In the genomic region with DNA sequence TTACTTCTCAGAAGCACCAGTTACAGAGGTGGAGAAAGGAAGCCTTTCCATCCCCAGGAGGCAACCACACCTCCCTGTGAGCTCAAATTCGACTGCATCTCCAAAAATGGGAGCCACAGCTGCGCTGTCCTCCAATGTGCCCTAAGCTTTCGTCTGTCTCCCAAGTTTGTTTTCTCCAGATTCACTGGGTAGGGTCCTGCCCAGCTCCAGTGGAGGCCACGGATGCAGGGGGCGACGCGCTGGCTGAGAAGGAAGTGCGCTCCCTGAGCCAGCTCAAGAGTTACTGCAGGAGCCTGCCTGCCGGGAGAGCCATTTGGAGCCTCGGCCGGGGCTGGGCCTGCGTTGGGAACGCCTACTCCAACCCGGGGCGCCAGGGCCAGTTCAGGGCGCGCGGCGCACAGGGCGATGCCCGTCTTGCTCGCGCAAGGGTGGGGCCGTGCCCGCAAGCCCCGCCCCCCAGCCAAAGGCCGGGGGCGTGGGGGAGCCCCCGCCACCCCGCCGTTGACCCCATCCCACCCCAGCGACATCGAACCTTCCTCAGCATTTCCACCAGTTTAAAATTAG, we compare ENCODE assay signal across 8 cellular contexts. TPM values are rescaled to one million over a fixed set of nuclear protein-coding genes. Genes with fewer than 3 reads are reported as not detected.
DNase-seq lines count a peak whose midpoint lies in the region; ATAC-seq and TF ChIP-seq lines count a peak whose summit lies in the region.

No MANE protein-coding gene starts in this region.

- peaks cover 52% of the 10 kb centered on the region for H3K4me1 Mint-ChIP-seq in GM23338

- H3K79me2 ChIP-seq in GM23338 (replicated peaks; ENCODE audit: insufficient read depth) (peaks cover 97% of the 10 kb centered on the region), Karpas-422 (ENCODE audit: low read length) (peaks cover 88% of the 10 kb centered on the region)

- no peak overlapping the region for H2AFZ ChIP-seq in GM23338
- H2AFZ ChIP-seq in Karpas-422 (ENCODE audit: low read length), result peak overlapping the region; percentile 25; the same call in 1 of the 2 replicates

- H3K9ac ChIP-seq in Karpas-422 (ENCODE audit: low read length), result peak overlapping the region; percentile 71

- H3K27me3 ChIP-seq in GM23338 (ENCODE audit: insufficient read depth) (no peaks in the 10 kb centered on the region), Karpas-422 (ENCODE audit: low read length) (no peaks in the 10 kb centered on the region), right atrium auricular region (no peaks in the 10 kb centered on the region)

- H3K9me3 ChIP-seq in Karpas-422 (ENCODE audit: low read length) (no peaks in the 10 kb centered on the region), right atrium auricular region (no peaks in the 10 kb centered on the region)

- H4K20me1 ChIP-seq in GM23338 (replicated peaks; ENCODE audit: insufficient read depth) (peaks cover 33% of the 10 kb centered on the region), Karpas-422 (ENCODE audit: insufficient read depth, low read depth, low read length) (peaks cover 35% of the 10 kb centered on the region)

- H3K4me1 ChIP-seq in GM23338 (ENCODE audit: insufficient read depth) (peaks cover 30% of the 10 kb centered on the region), Karpas-422 (ENCODE audit: low read length) (peaks cover 21% of the 10 kb centered on the region), right atrium auricular region (peaks cover 0 to 40% of the 10 kb centered on the region in 2 donors), urinary bladder (ENCODE audit: insufficient read depth) (peaks cover 2% of the 10 kb centered on the region)

- ATAC-seq in GM23338, result peak; percentile 98

- H3K27ac ChIP-seq in GM23338 (ENCODE audit: low read depth), result peak overlapping the region; percentile 96
- peak overlapping the region; percentile 66; the same call in 1 of the 2 replicates for H3K27ac ChIP-seq in Karpas-422 (ENCODE audit: low read length)
- peak overlapping the region; percentile 68 to 85 for H3K27ac ChIP-seq in right atrium auricular region
- peak overlapping the region; percentile 68 for H3K27ac ChIP-seq in urinary bladder (ENCODE audit: low read depth)

- whole genome bisulfite sequencing in urinary bladder, result 1% methylated on average over 33 of the region's 33 CpGs

- DNase-seq in G401 (ENCODE audit: low spot score) (peak; percentile 85), GM23338 (ENCODE audit: low spot score) (peak; percentile 96), Karpas-422 (peak; percentile 89), T-helper 1 cell (peak; percentile 63 to 90 (median 70)), amygdala (lab: John Stamatoyannopoulos, UW) (peak in 55 of 56 donors; percentile 6 to 86 (median 67)), right atrium auricular region (ENCODE audit: low spot score) (peak; percentile 90), pulmonary artery endothelial cell (ENCODE audit: low read depth, low spot score) (peak; percentile 32)

- H3K27ac Mint-ChIP-seq in GM23338, result peak overlapping the region; percentile 96

- H3K36me3 ChIP-seq in GM23338 (ENCODE audit: insufficient read depth) (no peaks in the 10 kb centered on the region), Karpas-422 (ENCODE audit: insufficient read depth, low read length) (peaks cover 3% of the 10 kb centered on the region; the same call in 1 of the 2 replicates), right atrium auricular region (peaks cover 11% of the 10 kb centered on the region), urinary bladder (ENCODE audit: insufficient read depth) (peaks cover 2% of the 10 kb centered on the region)

- H3F3A ChIP-seq in GM23338 (replicated peaks; ENCODE audit: low read depth), result peaks cover 7% of the 10 kb centered on the region; the same call in 1 of the 2 replicates

- H3K9me2 ChIP-seq in GM23338 (ENCODE audit: insufficient read depth) (no peaks in the 10 kb centered on the region), Karpas-422 (replicated peaks; ENCODE audit: insufficient read depth, low read length) (no peaks in the 10 kb centered on the region)

- in situ Hi-C loops in G401 (cut with HindIII; ENCODE audit: low sequenced_read_pairs), result no loop called here

- peak overlapping the region; percentile 75 for H3K4me3 Mint-ChIP-seq in GM23338

- H3K4me3 ChIP-seq in GM23338 (peak overlapping the region; percentile 62), Karpas-422 (ENCODE audit: low read length) (peak overlapping the region; percentile 75), right atrium auricular region (peak overlapping the region; percentile 51 to 63), urinary bladder (ENCODE audit: low read depth, low read length) (peak overlapping the region; percentile 64)

- H3K27me3 Mint-ChIP-seq in GM23338 (ENCODE audit: insufficient read depth, low read depth, poor library complexity), result peaks cover 2% of the 10 kb centered on the region

- H3K9me3 Mint-ChIP-seq in GM23338, result no peaks in the 10 kb centered on the region

- peak in 1 of 2 experiments; percentile 10; a peak in 1 of 4 replicates for TF ChIP-seq CTCF in GM23338 (conservative IDR thresholded peaks at IDR 0.05; ENCODE audit: low read depth in 2 of 2)
- TF ChIP-seq CTCF in right atrium auricular region (IDR thresholded peaks at IDR 0.05), result no peak

- peak overlapping the region; percentile 77 for H3K4me2 ChIP-seq in GM23338
- peak overlapping the region; percentile 95 for H3K4me2 ChIP-seq in Karpas-422 (ENCODE audit: low read depth, low read length, poor library complexity, severe bottlenecking)

- peaks cover 14% of the 10 kb centered on the region for H3K36me3 Mint-ChIP-seq in GM23338 (ENCODE audit: low read depth)

TF ChIP-seq in GM23338, 12 proteins besides CTCF, POLR2A, EP300 and RAD21:
- TF ChIP-seq NANOG (IDR thresholded peaks at IDR 0.05; ENCODE audit: borderline replicate concordance), result no peak
- 0 out of 2 replicates have a peak, but pooled peaks have one; percentile 3 for TF ChIP-seq CREB1 (CRISPR knock-in tag; IDR thresholded peaks at IDR 0.05; ENCODE audit: low read depth)
- no peak for TF ChIP-seq STAT1 (IDR thresholded peaks at IDR 0.05; ENCODE audit: unreplicated experiment)
- TF ChIP-seq POLR2AphosphoS5 (IDR thresholded peaks at IDR 0.05; ENCODE audit: low read depth), result peak; percentile 86
- TF ChIP-seq, protein P1, sequence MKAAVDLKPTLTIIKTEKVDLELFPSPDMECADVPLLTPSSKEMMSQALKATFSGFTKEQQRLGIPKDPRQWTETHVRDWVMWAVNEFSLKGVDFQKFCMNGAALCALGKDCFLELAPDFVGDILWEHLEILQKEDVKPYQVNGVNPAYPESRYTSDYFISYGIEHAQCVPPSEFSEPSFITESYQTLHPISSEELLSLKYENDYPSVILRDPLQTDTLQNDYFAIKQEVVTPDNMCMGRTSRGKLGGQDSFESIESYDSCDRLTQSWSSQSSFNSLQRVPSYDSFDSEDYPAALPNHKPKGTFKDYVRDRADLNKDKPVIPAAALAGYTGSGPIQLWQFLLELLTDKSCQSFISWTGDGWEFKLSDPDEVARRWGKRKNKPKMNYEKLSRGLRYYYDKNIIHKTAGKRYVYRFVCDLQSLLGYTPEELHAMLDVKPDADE (IDR thresholded peaks at IDR 0.05), result no peak
- no peak for TF ChIP-seq EZH2phosphoT487 (IDR thresholded peaks at IDR 0.05; ENCODE audit: unreplicated experiment)
- TF ChIP-seq JUNB (IDR thresholded peaks at IDR 0.05; ENCODE audit: unreplicated experiment), result no peak

RNA-seq across cellular contexts. Expression of a gene that starts 19.5 kb away (rescaled TPM):
- 11.1 and 21.3 TPM in 2 replicates for total RNA-seq in G401 (2014; rRNA removed; shearing (Covaris generic))
- total RNA-seq in GM23338 (2014; rRNA removed; shearing (Covaris generic)), result 47.0 and 52.7 TPM in 2 replicates
- polyA plus RNA-seq in GM23338 (2016; fragmentation: Nextera tagmentation; extraction: Ambion mirVana) (35.1 and 42.0 TPM in 2 replicates), urinary bladder (17.2 TPM)
- 9.3 and 12.2 TPM in 2 replicates for total RNA-seq in Karpas-422 (2014; rRNA removed; shearing (Covaris generic); ENCODE audit: low replicate concordance)
- total RNA-seq in right atrium auricular region (10 to 100 TPM; 12.3 to 18.0 TPM), pulmonary artery endothelial cell (22.0 and 28.4 TPM in 2 replicates), urinary bladder (51.1 TPM)

Comparison
In these comparisons a context has a peak if more than half of its experiments do, and no peak if none do; other contexts are left out.
1. Peak in every context shown above with its lines: DNase-seq, ATAC-seq, H3K4me3 ChIP-seq and H3K27ac ChIP-seq.
2. DNase-seq: peak in every context shown above with its lines; median percentile 96 in GM23338; 90 in right atrium auricular region; 89 in Karpas-422; 85 in G401; 70 in T-helper 1 cell; 67 in amygdala; 32 in pulmonary artery endothelial cell.